ENCODE assay signal across 8 cellular contexts in genomic region chr6:138654715-138655634, GRCh38.
DNase-seq lines count a peak whose midpoint lies in the region; TF ChIP-seq lines count a peak whose summit lies in the region.

No MANE protein-coding gene starts in this region.

- in situ Hi-C loops in GM13977 (cut with MboI; ENCODE audit: low pct_unique_long_range_greater_than_20kb, low sequenced_read_pairs, unreplicated experiment), result no loop called here
- in situ Hi-C loops in GM23248 (cut with MboI), result no loop called here

- WGBS in GM23248 (ENCODE audit: low coverage in 1 of 2, low lambda C conversion rate in 2 of 2, missing lambda C conversion rate in 2 of 2), 2 experiments, result 18 to 24% methylated on average over 6 of the region's 6 CpGs
- WGBS in esophagus, 2 donors, result 51 to 62% methylated on average over 6 of the region's 6 CpGs

- no peaks in the 10 kb centered on the region for H4K20me1 ChIP-seq in GM23248 (ENCODE audit: insufficient read depth)

- H3K9me3 ChIP-seq in GM23248 (ENCODE audit: low read depth), result no peaks in the 10 kb centered on the region
- no peaks in the 10 kb centered on the region for H3K9me3 ChIP-seq in MG63
- H3K9me3 ChIP-seq in esophagus (ENCODE audit: control insufficient read depth in 2 of 2, insufficient read depth in 1 of 2, low read depth in 1 of 2, low read length in 1 of 2), result no peaks in the 10 kb centered on the region

- peaks cover 20% of the 10 kb centered on the region for H3K4me1 ChIP-seq in GM23248 (ENCODE audit: insufficient read depth)
- no peaks in the 10 kb centered on the region for H3K4me1 ChIP-seq in esophagus (ENCODE audit: control insufficient read depth in 2 of 2, insufficient read depth in 2 of 2, low read length in 1 of 2)

- H3K27me3 ChIP-seq in GM23248 (replicated peaks; ENCODE audit: insufficient read depth) (no peaks in the 10 kb centered on the region), MG63 (no peaks in the 10 kb centered on the region), esophagus (ENCODE audit: control insufficient read depth in 1 of 2, insufficient read depth in 2 of 2, low read length in 2 of 2) (no peaks in the 10 kb centered on the region)

- peak overlapping the region; percentile 60 for H3K4me3 ChIP-seq in GM23248
- no peak overlapping the region; the same call in 1 of the 2 replicates for H3K4me3 ChIP-seq in MG63
- no peak overlapping the region for H3K4me3 ChIP-seq in esophagus (ENCODE audit: low read depth in 1 of 2, low read length in 2 of 2)

- no peaks in the 10 kb centered on the region for H3K9me2 ChIP-seq in GM23248 (ENCODE audit: insufficient read depth)

- H3K36me3 ChIP-seq in GM23248 (ENCODE audit: low read depth) (no peaks in the 10 kb centered on the region), MG63 (no peaks in the 10 kb centered on the region), esophagus (ENCODE audit: control insufficient read depth in 2 of 2, insufficient read depth in 2 of 2, low read length in 1 of 2) (no peaks in the 10 kb centered on the region)

- no peak for TF ChIP-seq CTCF in GM13977 (IDR thresholded peaks at IDR 0.05; ENCODE audit: extremely low read depth, insufficient read depth, missing control alignments)

- H3K79me2 ChIP-seq in GM23248 (ENCODE audit: insufficient read depth), result 0 out of 2 replicates have a peak, but pooled peaks cover 5% of the 10 kb centered on the region

- peaks cover 20% of the 10 kb centered on the region; the same call in 1 of the 2 replicates for H3F3A ChIP-seq in GM23248 (ENCODE audit: insufficient read depth)

- H3K27ac ChIP-seq in GM23248, result peak overlapping the region; percentile 31
- H3K27ac ChIP-seq in esophagus (ENCODE audit: low read depth in 2 of 2, low read length in 1 of 2), result peak overlapping the region; percentile 22 to 66

- DNase-seq in GM13977 (ENCODE audit: low spot score), result peak; percentile 53
- DNase-seq in GM23248, result peak; percentile 91
- peak; percentile 39 for DNase-seq in MG63
- DNase-seq in NCI-H2171 (lab: John Stamatoyannopoulos, UW), result no peak
- DNase-seq in NCI-H526 (lab: John Stamatoyannopoulos, UW), result no peak
- no peak for DNase-seq in SKM-1 treated with dmso at 0.1 percent for 144 hours (lab: John Stamatoyannopoulos, UW; ENCODE audit: unreplicated experiment)
- DNase-seq in NCI-H146 treated with DMSO at 0.1 percent for 48 hours (lab: John Stamatoyannopoulos, UW; ENCODE audit: unreplicated experiment), result no peak

- peak overlapping the region; percentile 26 for H3K9ac ChIP-seq in GM23248

- H3K4me2 ChIP-seq in GM23248 (ENCODE audit: unreplicated experiment), result peak overlapping the region; percentile 68

- peak overlapping the region; percentile 59; the same call in 1 of the 2 replicates for H2AFZ ChIP-seq in GM23248

Comparison
In these comparisons a context has a peak if more than half of its experiments do, and no peak if none do; other contexts are left out.
1. DNase-seq: peak in GM13977 (single experiment), GM23248 (single experiment) and MG63 (single experiment); none in NCI-H2171 (single experiment), NCI-H526 (0 of 2), SKM-1 treated with dmso at 0.1 percent for 144 hours (single experiment) and NCI-H146 treated with DMSO at 0.1 percent for 48 hours (single experiment).